8 cellular contexts compared by ENCODE assay signal in the genomic region with DNA sequence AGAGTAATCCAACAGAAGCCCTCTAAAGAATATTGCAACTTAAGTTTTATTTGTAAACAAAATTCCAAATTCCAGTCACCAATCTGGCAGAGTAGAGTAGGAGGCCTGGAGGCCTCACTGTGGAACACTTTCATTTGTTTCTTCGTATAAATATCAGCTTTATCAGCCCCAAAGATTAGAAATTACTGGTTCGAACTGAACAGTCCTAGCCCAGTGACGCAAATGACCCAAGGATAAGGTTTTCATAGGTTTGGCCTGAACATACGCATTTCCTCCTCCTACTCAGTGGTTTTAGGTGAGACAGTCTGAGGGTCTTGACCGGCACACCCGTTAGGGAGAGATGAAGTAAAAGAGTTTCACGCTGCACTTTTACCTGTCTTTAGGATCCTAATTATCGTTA. TPM values are rescaled to one million over a fixed set of nuclear protein-coding genes. Genes with fewer than 3 reads are reported as not detected.
DNase-seq lines count a peak whose midpoint lies in the region; ATAC-seq, FAIRE-seq and TF ChIP-seq lines count a peak whose summit lies in the region.
"Had no signal": no experiment of that assay in that cellular context is flagged by ENCODE, and none has a peak within 500 bp of the region (broad histone marks: within the 10 kb centered on the region; RNA-seq: fewer than 3 reads in every experiment).

No MANE protein-coding gene starts in this region.

- 0 out of 2 replicates have a peak, but pooled peaks cover 3% of the 10 kb centered on the region for H3K36me3 ChIP-seq in iPS-20b (ENCODE audit: insufficient read depth, low read depth, low read length)
- no peaks in the 10 kb centered on the region for H3K36me3 ChIP-seq in smooth muscle cell (ENCODE audit: low read depth)

- TF ChIP-seq CTCF in HFFc6 (IDR thresholded peaks at IDR 0.05) (no peak), smooth muscle cell (IDR thresholded peaks at IDR 0.05; ENCODE audit: borderline replicate concordance, insufficient read depth, poor library complexity, severe bottlenecking) (no peak)

- H3K4me1 ChIP-seq in iPS-20b (ENCODE audit: insufficient read depth, low read length) (no peaks in the 10 kb centered on the region; the same call in none of the 2 replicates), smooth muscle cell (ENCODE audit: low read depth) (peaks cover 17% of the 10 kb centered on the region)

- no peaks in the 10 kb centered on the region for H3K27me3 ChIP-seq in iPS-20b (ENCODE audit: insufficient read depth, low read length)
- no peaks in the 10 kb centered on the region for H3K27me3 ChIP-seq in smooth muscle cell (ENCODE audit: low read depth)

- FAIRE-seq in urothelium cell line (lab: Jason Lieb, UNC) = no peak

- peaks cover 81% of the 10 kb centered on the region for H3K79me2 ChIP-seq in smooth muscle cell (ENCODE audit: low read depth)

- peak overlapping the region; percentile 85 for H3K4me2 ChIP-seq in smooth muscle cell

- H3K27ac Mint-ChIP-seq in HFFc6 = peak overlapping the region; percentile 45; the same call in 1 of the 2 replicates
- H3K27ac Mint-ChIP-seq in activated T-helper 2 cell treated with anti-CD3 and anti-CD28 coated beads, Interferon-gamma antibody, Interleukin-2, Interleukin-4, amounts not matched to agents 10 μg/mL and 5 μg/mL and 100 μg/mL, durations not matched to agents 14 hours and 24 hours and 36 hours = no peak overlapping the region

- H3K9ac ChIP-seq in iPS-20b (ENCODE audit: low read depth, low read length) = peak overlapping the region; percentile 56; the same call in 1 of the 2 replicates
- H3K9ac ChIP-seq in smooth muscle cell (ENCODE audit: low read depth) = no peak overlapping the region

- no peak overlapping the region for H2AFZ ChIP-seq in smooth muscle cell (ENCODE audit: low read depth)

- H3K36me3 Mint-ChIP-seq in HFFc6 (ENCODE audit: low read depth) = peaks cover 10% of the 10 kb centered on the region
- H3K36me3 Mint-ChIP-seq in activated T-helper 2 cell treated with anti-CD3 and anti-CD28 coated beads, Interferon-gamma antibody, Interleukin-2, Interleukin-4, amounts not matched to agents 10 μg/mL and 5 μg/mL and 100 μg/mL, durations not matched to agents 14 hours and 24 hours and 36 hours (ENCODE audit: low read depth) = no peaks in the 10 kb centered on the region

- H3K27ac ChIP-seq in iPS-20b (ENCODE audit: low read length) (no peak overlapping the region), smooth muscle cell (ENCODE audit: low read depth) (peak overlapping the region; percentile 64)

- peaks cover 45% of the 10 kb centered on the region for H3K4me1 Mint-ChIP-seq in HFFc6 (ENCODE audit: low read depth)
- no peaks in the 10 kb centered on the region for H3K4me1 Mint-ChIP-seq in activated T-helper 2 cell treated with anti-CD3 and anti-CD28 coated beads, Interferon-gamma antibody, Interleukin-2, Interleukin-4, amounts not matched to agents 10 μg/mL and 5 μg/mL and 100 μg/mL, durations not matched to agents 14 hours and 24 hours and 36 hours (ENCODE audit: low read depth)

- peaks cover 3% of the 10 kb centered on the region for H3F3A ChIP-seq in smooth muscle cell (ENCODE audit: low read depth)

- 51% methylated on average over 8 of the region's 8 CpGs for WGBS in smooth muscle cell (ENCODE audit: low lambda C conversion rate)

- peaks cover 58% of the 10 kb centered on the region for H4K20me1 ChIP-seq in smooth muscle cell (ENCODE audit: low read depth)

- DNase-seq in HFFc6 (no peak), smooth muscle cell (lab: John Stamatoyannopoulos, UW; ENCODE audit: unreplicated experiment) (no peak), HuH-7 (ENCODE audit: low spot score) (no peak), urothelium cell line (ENCODE audit: low spot score) (no peak)
- no peak for DNase-seq in activated T-helper 2 cell treated with anti-CD3 and anti-CD28 coated beads, Interferon-gamma antibody, Interleukin-2, Interleukin-4, amounts not matched to agents 10 μg/mL and 5 μg/mL and 100 μg/mL, durations not matched to agents 14 hours and 24 hours and 36 hours (ENCODE audit: low spot score)
- DNase-seq: activated CD4-positive, alpha-beta T cell treated with anti-CD3 and anti-CD28 coated beads for 4 hours had no signal

- ATAC-seq in GM18861 (IDR thresholded peaks at IDR 0.05; ENCODE audit: unreplicated experiment) = no peak

- peak overlapping the region; percentile 78 for H3K4me3 ChIP-seq in iPS-20b (ENCODE audit: low read length)
- peak overlapping the region; percentile 88 for H3K4me3 ChIP-seq in smooth muscle cell

- H3K9me3 Mint-ChIP-seq in HFFc6 = no peaks in the 10 kb centered on the region
- no peaks in the 10 kb centered on the region for H3K9me3 Mint-ChIP-seq in activated T-helper 2 cell treated with anti-CD3 and anti-CD28 coated beads, Interferon-gamma antibody, Interleukin-2, Interleukin-4, amounts not matched to agents 10 μg/mL and 5 μg/mL and 100 μg/mL, durations not matched to agents 14 hours and 24 hours and 36 hours

- H3K9me3 ChIP-seq in iPS-20b (ENCODE audit: insufficient read depth, low read depth, low read length) = no peaks in the 10 kb centered on the region
- no peaks in the 10 kb centered on the region for H3K9me3 ChIP-seq in smooth muscle cell (replicated peaks; ENCODE audit: low read depth)

- intact Hi-C loops in activated T-helper 2 cell treated with anti-CD3 and anti-CD28 coated beads, Interferon-gamma antibody, Interleukin-2, Interleukin-4, amounts not matched to agents 10 μg/mL and 5 μg/mL and 100 μg/mL, durations not matched to agents 14 hours and 24 hours and 36 hours (cut with micrococcal nuclease) = no loop called here

- H3K4me3 Mint-ChIP-seq in HFFc6 = peak overlapping the region; percentile 94
- peak overlapping the region; percentile 53 for H3K4me3 Mint-ChIP-seq in activated T-helper 2 cell treated with anti-CD3 and anti-CD28 coated beads, Interferon-gamma antibody, Interleukin-2, Interleukin-4, amounts not matched to agents 10 μg/mL and 5 μg/mL and 100 μg/mL, durations not matched to agents 14 hours and 24 hours and 36 hours (ENCODE audit: low read depth)

- H3K27me3 Mint-ChIP-seq in HFFc6 (ENCODE audit: insufficient read depth) = no peaks in the 10 kb centered on the region; the same call in 1 of the 2 replicates
- peaks cover 45% of the 10 kb centered on the region for H3K27me3 Mint-ChIP-seq in activated T-helper 2 cell treated with anti-CD3 and anti-CD28 coated beads, Interferon-gamma antibody, Interleukin-2, Interleukin-4, amounts not matched to agents 10 μg/mL and 5 μg/mL and 100 μg/mL, durations not matched to agents 14 hours and 24 hours and 36 hours (ENCODE audit: low read depth)

RNA-seq across cellular contexts. Expression of gene CDC42BPB, which starts 1.7 kb away (rescaled TPM):
- 10 to 100 TPM; 73.7 to 85.1 (median 79.9) TPM for total RNA-seq in HFFc6 (2021; fragmentation: NEBNext Ultra II Directional; extraction: Animal tissue kit (Norgen Biotek cat#: 25700))
- 2.3 and 3.5 TPM in 2 replicates for total RNA-seq in activated T-helper 2 cell treated with anti-CD3 and anti-CD28 coated beads, Interferon-gamma antibody, Interleukin-2, Interleukin-4, amounts not matched to agents 10 μg/mL and 5 μg/mL and 100 μg/mL, durations not matched to agents 14 hours and 24 hours and 36 hours
- 56.6 and 71.2 TPM in 2 replicates for total RNA-seq in smooth muscle cell
- polyA plus RNA-seq in smooth muscle cell = 11.3 and 14.4 TPM in 2 replicates

RNA-seq across cellular contexts. Expression of gene LBHD2, which starts 28.3 kb away (rescaled TPM):
- not detected for total RNA-seq in HFFc6 (2021; fragmentation: NEBNext Ultra II Directional; extraction: Animal tissue kit (Norgen Biotek cat#: 25700))
- total RNA-seq in activated T-helper 2 cell treated with anti-CD3 and anti-CD28 coated beads, Interferon-gamma antibody, Interleukin-2, Interleukin-4, amounts not matched to agents 10 μg/mL and 5 μg/mL and 100 μg/mL, durations not matched to agents 14 hours and 24 hours and 36 hours = not detected in 2 replicates
- not detected in 2 replicates for total RNA-seq in smooth muscle cell
- not detected in 2 replicates for polyA plus RNA-seq in smooth muscle cell

RNA-seq across cellular contexts. Expression of gene EXOC3L4, which starts 38.8 kb away (rescaled TPM):
- total RNA-seq in HFFc6 (2021; fragmentation: NEBNext Ultra II Directional; extraction: Animal tissue kit (Norgen Biotek cat#: 25700)) = under 1 TPM in 1 of 6 experiments, not detected in 5; 0.45 TPM
- total RNA-seq in activated T-helper 2 cell treated with anti-CD3 and anti-CD28 coated beads, Interferon-gamma antibody, Interleukin-2, Interleukin-4, amounts not matched to agents 10 μg/mL and 5 μg/mL and 100 μg/mL, durations not matched to agents 14 hours and 24 hours and 36 hours = not detected in 2 replicates
- total RNA-seq in smooth muscle cell = not detected in 2 replicates
- polyA plus RNA-seq in smooth muscle cell = not detected in 2 replicates

Comparison
In these comparisons a context has a peak if more than half of its experiments do, and no peak if none do; other contexts are left out.
1. RNA of gene CDC42BPB, which starts 1.7 kb away (total RNA-seq): 73.7 to 85.1 TPM in HFFc6 and 56.6 to 71.2 TPM in smooth muscle cell; 2.3 to 3.5 TPM in activated T-helper 2 cell treated with anti-CD3 and anti-CD28 coated beads, Interferon-gamma antibody, Interleukin-2, Interleukin-4, amounts not matched to agents 10 μg/mL and 5 μg/mL and 100 μg/mL, durations not matched to agents 14 hours and 24 hours and 36 hours; every median in the first group is over 10 times any median in the second.